7 cellular contexts compared by ENCODE assay signal in genomic region chr16:5084802-5085201, GRCh38. TPM values are rescaled to one million over a fixed set of nuclear protein-coding genes. Genes with fewer than 3 reads are reported as not detected.
DNase-seq lines count a peak whose midpoint lies in the region; ATAC-seq and TF ChIP-seq lines count a peak whose summit lies in the region.
"Not testable (repeated sequence)": the region's sequence is repeated elsewhere in the genome, so short reads cannot be mapped to it uniquely, and the experiment has no call there.

No MANE protein-coding gene starts in this region.

- H3K4me1 ChIP-seq in left lung = not testable (repeated sequence)

- not testable (repeated sequence) for H3K27ac ChIP-seq in left lung

- TF ChIP-seq CTCF in GM12864 (IDR thresholded peaks at IDR 0.05; ENCODE audit: low read depth, low read length, missing control alignments) (peak; percentile 82), left lung (IDR thresholded peaks at IDR 0.05) (peak; percentile 46 to 57)

- not testable (repeated sequence) for H3K27ac Mint-ChIP-seq in activated T-helper 2 cell treated with anti-CD3 and anti-CD28 coated beads, Interferon-gamma antibody, Interleukin-2, Interleukin-4, amounts not matched to agents 10 μg/mL and 5 μg/mL and 100 μg/mL, durations not matched to agents 14 hours and 24 hours and 36 hours; effector memory CD8-positive, alpha-beta T cell

- not testable (repeated sequence) for H3K9me3 ChIP-seq in left lung

- H3K4me3 Mint-ChIP-seq in activated T-helper 2 cell treated with anti-CD3 and anti-CD28 coated beads, Interferon-gamma antibody, Interleukin-2, Interleukin-4, amounts not matched to agents 10 μg/mL and 5 μg/mL and 100 μg/mL, durations not matched to agents 14 hours and 24 hours and 36 hours (ENCODE audit: low read depth); effector memory CD8-positive, alpha-beta T cell: not testable (repeated sequence)

- H3K36me3 Mint-ChIP-seq in activated T-helper 2 cell treated with anti-CD3 and anti-CD28 coated beads, Interferon-gamma antibody, Interleukin-2, Interleukin-4, amounts not matched to agents 10 μg/mL and 5 μg/mL and 100 μg/mL, durations not matched to agents 14 hours and 24 hours and 36 hours (ENCODE audit: low read depth) = peaks cover 37% of the 10 kb centered on the region
- peaks cover 30% of the 10 kb centered on the region for H3K36me3 Mint-ChIP-seq in effector memory CD8-positive, alpha-beta T cell (ENCODE audit: insufficient read depth)

- not testable (repeated sequence) for H3K27me3 Mint-ChIP-seq in activated T-helper 2 cell treated with anti-CD3 and anti-CD28 coated beads, Interferon-gamma antibody, Interleukin-2, Interleukin-4, amounts not matched to agents 10 μg/mL and 5 μg/mL and 100 μg/mL, durations not matched to agents 14 hours and 24 hours and 36 hours (ENCODE audit: low read depth); effector memory CD8-positive, alpha-beta T cell

- intact Hi-C loops in activated T-helper 2 cell treated with anti-CD3 and anti-CD28 coated beads, Interferon-gamma antibody, Interleukin-2, Interleukin-4, amounts not matched to agents 10 μg/mL and 5 μg/mL and 100 μg/mL, durations not matched to agents 14 hours and 24 hours and 36 hours (cut with micrococcal nuclease); left lung (cut with DNase I): not testable (repeated sequence)

- H3K4me1 Mint-ChIP-seq in activated T-helper 2 cell treated with anti-CD3 and anti-CD28 coated beads, Interferon-gamma antibody, Interleukin-2, Interleukin-4, amounts not matched to agents 10 μg/mL and 5 μg/mL and 100 μg/mL, durations not matched to agents 14 hours and 24 hours and 36 hours (ENCODE audit: low read depth); effector memory CD8-positive, alpha-beta T cell (ENCODE audit: low read depth in 2 of 2): not testable (repeated sequence)

- not testable (repeated sequence) for ATAC-seq in effector memory CD8-positive, alpha-beta T cell (replicated peaks); left lung

- DNase-seq in GM12864 (ENCODE audit: low read depth) (peak; percentile 25), NCI-H146 (lab: John Stamatoyannopoulos, UW) (peak; percentile 51), T-helper 1 cell (peak in 3 of 5 donors; percentile 15 to 41 (median 32))
- peak; percentile 36 for DNase-seq in activated T-helper 2 cell treated with anti-CD3 and anti-CD28 coated beads, Interferon-gamma antibody, Interleukin-2, Interleukin-4, amounts not matched to agents 10 μg/mL and 5 μg/mL and 100 μg/mL, durations not matched to agents 14 hours and 24 hours and 36 hours (ENCODE audit: low spot score)
- DNase-seq in effector memory CD8-positive, alpha-beta T cell = peak; percentile 44 to 55 (median 46)
- DNase-seq in left lung = not testable (repeated sequence)
- peak; percentile 51 for DNase-seq in stimulated activated CD4-positive, alpha-beta T cell treated with anti-CD3 and anti-CD28 coated beads, Interleukin-12 subunit alpha, Interleukin-12 subunit beta, amount 100 ng/mL, for 4 hours

- peaks cover 0 to 88% of the 10 kb centered on the region in 2 donors for H3K36me3 ChIP-seq in left lung

- not testable (repeated sequence) for H3K9me3 Mint-ChIP-seq in activated T-helper 2 cell treated with anti-CD3 and anti-CD28 coated beads, Interferon-gamma antibody, Interleukin-2, Interleukin-4, amounts not matched to agents 10 μg/mL and 5 μg/mL and 100 μg/mL, durations not matched to agents 14 hours and 24 hours and 36 hours; effector memory CD8-positive, alpha-beta T cell

- H3K27me3 ChIP-seq in left lung = not testable (repeated sequence)

- H3K4me3 ChIP-seq in GM12864 (ENCODE audit: low read depth, low read length); left lung: not testable (repeated sequence)

RNA-seq across cellular contexts. Expression of gene EEF2KMT, which starts 12.8 kb away (rescaled TPM):
- 21.7 and 23.9 TPM in 2 replicates for total RNA-seq in activated T-helper 2 cell treated with anti-CD3 and anti-CD28 coated beads, Interferon-gamma antibody, Interleukin-2, Interleukin-4, amounts not matched to agents 10 μg/mL and 5 μg/mL and 100 μg/mL, durations not matched to agents 14 hours and 24 hours and 36 hours
- total RNA-seq in left lung = 10 to 100 TPM in 1 of 2 donors, 1 to 10 TPM in 1; 7.2 to 15.0 TPM

RNA-seq across cellular contexts. Expression of gene ALG1, which starts 13.2 kb away (rescaled TPM):
- 29.4 and 35.0 TPM in 2 replicates for total RNA-seq in activated T-helper 2 cell treated with anti-CD3 and anti-CD28 coated beads, Interferon-gamma antibody, Interleukin-2, Interleukin-4, amounts not matched to agents 10 μg/mL and 5 μg/mL and 100 μg/mL, durations not matched to agents 14 hours and 24 hours and 36 hours
- 10 to 100 TPM; 28.5 to 39.0 TPM for total RNA-seq in left lung

RNA-seq across cellular contexts. Expression of gene C16orf89, which starts 19.0 kb away (rescaled TPM):
- total RNA-seq in activated T-helper 2 cell treated with anti-CD3 and anti-CD28 coated beads, Interferon-gamma antibody, Interleukin-2, Interleukin-4, amounts not matched to agents 10 μg/mL and 5 μg/mL and 100 μg/mL, durations not matched to agents 14 hours and 24 hours and 36 hours = not detected in 2 replicates
- 100 to 1,000 TPM in 1 of 2 donors, 10 to 100 TPM in 1; 67.0 to 209 TPM for total RNA-seq in left lung

RNA-seq across cellular contexts. Expression of gene NAGPA, which starts 51.1 kb away (rescaled TPM):
- total RNA-seq in activated T-helper 2 cell treated with anti-CD3 and anti-CD28 coated beads, Interferon-gamma antibody, Interleukin-2, Interleukin-4, amounts not matched to agents 10 μg/mL and 5 μg/mL and 100 μg/mL, durations not matched to agents 14 hours and 24 hours and 36 hours = 9.8 and 11.1 TPM in 2 replicates
- 10 to 100 TPM in 1 of 2 donors, 1 to 10 TPM in 1; 9.6 to 21.0 TPM for total RNA-seq in left lung

Comparison
In these comparisons a context has a peak if more than half of its experiments do, and no peak if none do; other contexts are left out.
1. RNA of gene C16orf89, which starts 19.0 kb away (total RNA-seq): 67.0 to 209 TPM in left lung; not detected in activated T-helper 2 cell treated with anti-CD3 and anti-CD28 coated beads, Interferon-gamma antibody, Interleukin-2, Interleukin-4, amounts not matched to agents 10 μg/mL and 5 μg/mL and 100 μg/mL, durations not matched to agents 14 hours and 24 hours and 36 hours; every median in the first group is over 10 times any median in the second.